ENCODE assay signal across 8 cellular contexts in the genomic region with DNA sequence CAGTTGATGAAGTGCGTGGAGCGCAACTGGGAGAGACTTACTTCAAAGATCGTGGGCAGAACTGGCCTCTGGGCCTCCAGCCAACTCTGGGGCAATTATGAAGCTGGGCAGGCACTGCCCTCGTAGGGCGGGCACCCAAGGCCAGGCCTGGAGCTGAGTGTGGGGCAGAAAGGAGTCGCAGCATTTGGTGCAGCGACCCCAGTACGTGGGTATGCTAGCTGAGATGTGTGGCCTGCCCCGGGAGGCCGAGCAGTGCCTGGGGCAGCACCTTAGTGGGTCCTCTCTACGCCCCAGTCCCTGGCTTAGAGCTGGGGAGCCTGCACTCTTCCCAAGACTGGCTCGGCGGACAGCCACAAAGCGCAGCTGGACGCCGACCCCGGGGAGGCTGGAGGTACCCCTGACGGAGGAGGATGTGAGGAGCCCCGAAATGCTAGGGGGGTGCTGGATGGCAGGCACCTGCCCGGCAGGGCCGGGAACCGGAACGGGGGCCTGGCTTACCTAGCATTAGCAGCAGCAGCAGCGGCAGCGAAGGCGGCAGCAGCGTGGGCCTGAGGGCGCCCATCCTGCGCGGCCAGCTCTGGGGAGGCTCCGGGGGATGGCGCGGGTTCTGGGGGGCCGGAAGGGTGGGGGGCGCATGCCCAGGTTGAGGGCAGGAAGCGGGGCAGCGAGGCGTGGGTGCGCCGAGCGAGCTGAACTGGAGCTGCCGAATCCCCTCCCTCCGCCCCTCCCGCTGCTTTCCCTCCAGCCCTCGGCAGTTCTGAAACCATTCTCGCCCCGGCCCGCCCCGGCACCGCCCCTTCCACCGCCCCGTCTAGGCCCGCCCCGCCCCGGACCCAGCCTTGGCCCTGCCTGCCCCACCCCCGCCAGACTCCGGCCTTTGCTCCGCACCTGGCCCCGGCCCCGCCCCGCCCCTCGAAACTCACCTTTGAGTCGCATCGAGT. TPM values are rescaled to one million over a fixed set of nuclear protein-coding genes. Genes with fewer than 3 reads are reported as not detected.
A peak's percentile ranks its signal among the peaks of the same experiment; 100 is the strongest.
DNase-seq lines count a peak whose midpoint lies in the region; ATAC-seq and TF ChIP-seq lines count a peak whose summit lies in the region.

A gene with protein sequence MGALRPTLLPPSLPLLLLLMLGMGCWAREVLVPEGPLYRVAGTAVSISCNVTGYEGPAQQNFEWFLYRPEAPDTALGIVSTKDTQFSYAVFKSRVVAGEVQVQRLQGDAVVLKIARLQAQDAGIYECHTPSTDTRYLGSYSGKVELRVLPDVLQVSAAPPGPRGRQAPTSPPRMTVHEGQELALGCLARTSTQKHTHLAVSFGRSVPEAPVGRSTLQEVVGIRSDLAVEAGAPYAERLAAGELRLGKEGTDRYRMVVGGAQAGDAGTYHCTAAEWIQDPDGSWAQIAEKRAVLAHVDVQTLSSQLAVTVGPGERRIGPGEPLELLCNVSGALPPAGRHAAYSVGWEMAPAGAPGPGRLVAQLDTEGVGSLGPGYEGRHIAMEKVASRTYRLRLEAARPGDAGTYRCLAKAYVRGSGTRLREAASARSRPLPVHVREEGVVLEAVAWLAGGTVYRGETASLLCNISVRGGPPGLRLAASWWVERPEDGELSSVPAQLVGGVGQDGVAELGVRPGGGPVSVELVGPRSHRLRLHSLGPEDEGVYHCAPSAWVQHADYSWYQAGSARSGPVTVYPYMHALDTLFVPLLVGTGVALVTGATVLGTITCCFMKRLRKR (minus strand): TSS at position 709 of the 941 bp plus-strand sequence. CDS start 147 bp downstream, at position 562.

- H3K9me3 ChIP-seq in SK-N-MC (ENCODE audit: low read depth, low read length) (no peaks in the 10 kb centered on the region), thymus (ENCODE audit: control insufficient read depth) (no peaks in the 10 kb centered on the region)

- CTCF ChIA-PET in activated naive CD4-positive, alpha-beta T cell treated with anti-CD3 and anti-CD28 coated beads for 36 hours (lab: Charles Lee): interaction anchor here (0.6 to 4.8 kb wide), 13 partner anchors 9 to 318 kb away, joined by 3 to 88 read pairs (median 3); no protein-coding TSS in a partner anchor

- peaks cover 24% of the 10 kb centered on the region for H3K4me1 ChIP-seq in thymus (ENCODE audit: control insufficient read depth, insufficient read depth, low read length)

- no peaks in the 10 kb centered on the region for H3K9me3 Mint-ChIP-seq in activated naive CD4-positive, alpha-beta T cell treated with anti-CD3 and anti-CD28 coated beads for 36 hours
- no peaks in the 10 kb centered on the region for H3K9me3 Mint-ChIP-seq in osteocyte (ENCODE audit: unreplicated experiment)

- peaks cover 58% of the 10 kb centered on the region for H3K4me1 Mint-ChIP-seq in activated naive CD4-positive, alpha-beta T cell treated with anti-CD3 and anti-CD28 coated beads for 36 hours (ENCODE audit: low read depth)
- peaks cover 32% of the 10 kb centered on the region for H3K4me1 Mint-ChIP-seq in osteocyte (ENCODE audit: unreplicated experiment)

- H3K27me3 Mint-ChIP-seq in activated naive CD4-positive, alpha-beta T cell treated with anti-CD3 and anti-CD28 coated beads for 36 hours (ENCODE audit: low read depth): no peaks in the 10 kb centered on the region
- H3K27me3 Mint-ChIP-seq in osteocyte (ENCODE audit: unreplicated experiment): peaks cover 3% of the 10 kb centered on the region

- intact Hi-C loops in activated naive CD4-positive, alpha-beta T cell treated with anti-CD3 and anti-CD28 coated beads for 36 hours (cut with micrococcal nuclease): loop anchor here (1.0 to 5.0 kb wide), 7 partner anchors 13 to 1086 kb away; a partner anchor contains a TSS

- H3K27ac ChIP-seq in SK-N-MC: no peak within 1 kb of the TSS
- peak within 1 kb of the TSS; percentile 95 for H3K27ac ChIP-seq in thymus (ENCODE audit: low read depth)

- 5% methylated on average over 64 of the region's 64 CpGs for WGBS in thymus

- peak within 1 kb of the TSS; percentile 77 for H3K4me3 Mint-ChIP-seq in activated naive CD4-positive, alpha-beta T cell treated with anti-CD3 and anti-CD28 coated beads for 36 hours
- peak within 1 kb of the TSS; percentile 77 for H3K4me3 Mint-ChIP-seq in osteocyte (ENCODE audit: unreplicated experiment)

- DNase-seq in DMS114 treated with DMSO at 0.1 percent for 48 hours (lab: John Stamatoyannopoulos, UW; ENCODE audit: unreplicated experiment) (peak; percentile 75), LNCaP clone FGC (ENCODE audit: low read depth) (peak; percentile 56), SK-N-MC (ENCODE audit: low read depth, low spot score) (peak; percentile 16), globus pallidus (ENCODE audit: low spot score) (peak; percentile 91), osteocyte (ENCODE audit: extremely low spot score, unreplicated experiment) (peak; percentile 93)
- DNase-seq in activated naive CD4-positive, alpha-beta T cell treated with anti-CD3 and anti-CD28 coated beads for 36 hours: peak; percentile 94

- H3K27ac Mint-ChIP-seq in activated naive CD4-positive, alpha-beta T cell treated with anti-CD3 and anti-CD28 coated beads for 36 hours: peak within 1 kb of the TSS; percentile 81
- peak within 1 kb of the TSS; percentile 50 for H3K27ac Mint-ChIP-seq in osteocyte (ENCODE audit: unreplicated experiment)

- TF ChIP-seq CTCF in LNCaP clone FGC (IDR thresholded peaks at IDR 0.05; ENCODE audit: control insufficient read depth, extremely low read depth, insufficient read depth) (no peak), osteocyte (IDR thresholded peaks at IDR 0.05) (no peak)

- no peaks in the 10 kb centered on the region for H3K27me3 ChIP-seq in thymus (ENCODE audit: control insufficient read depth, insufficient read depth)

- peak within 1 kb of the TSS; percentile 79 for H3K9ac ChIP-seq in SK-N-MC (ENCODE audit: insufficient read length)

- no peaks in the 10 kb centered on the region for H3K36me3 Mint-ChIP-seq in activated naive CD4-positive, alpha-beta T cell treated with anti-CD3 and anti-CD28 coated beads for 36 hours (ENCODE audit: low read depth)
- no peaks in the 10 kb centered on the region for H3K36me3 Mint-ChIP-seq in osteocyte (ENCODE audit: unreplicated experiment)

- ATAC-seq in GM21737 (IDR thresholded peaks at IDR 0.05; ENCODE audit: unreplicated experiment): peak; percentile 42

- peak within 1 kb of the TSS; percentile 89 for H3K4me3 ChIP-seq in LNCaP clone FGC (ENCODE audit: low read depth, low read length)
- H3K4me3 ChIP-seq in SK-N-MC: peak within 1 kb of the TSS; percentile 80
- peak within 1 kb of the TSS; percentile 72 for H3K4me3 ChIP-seq in thymus (ENCODE audit: low read length)

- no peaks in the 10 kb centered on the region for H3K36me3 ChIP-seq in SK-N-MC (ENCODE audit: insufficient read depth, low read length)
- peaks cover 15% of the 10 kb centered on the region for H3K36me3 ChIP-seq in thymus (ENCODE audit: control insufficient read depth, insufficient read depth)

RNA-seq across cellular contexts. Expression of the gene that starts here (rescaled TPM):
- total RNA-seq in activated naive CD4-positive, alpha-beta T cell treated with anti-CD3 and anti-CD28 coated beads for 36 hours: 10 to 100 TPM; 22.2 to 24.7 TPM
- 24.0 and 26.6 TPM in 2 replicates for total RNA-seq in osteocyte
- 22.3 TPM for polyA plus RNA-seq in thymus

Comparison
In these comparisons a context has a peak if more than half of its experiments do, and no peak if none do; other contexts are left out.
1. DNase-seq: peak in every context shown above with its lines; median percentile 94 in activated naive CD4-positive, alpha-beta T cell treated with anti-CD3 and anti-CD28 coated beads for 36 hours; 93 in osteocyte; 91 in globus pallidus; 75 in DMS114 treated with DMSO at 0.1 percent for 48 hours; 56 in LNCaP clone FGC; 16 in SK-N-MC.